In genomic region chr17:11787074-11787473, GRCh38 we compare ENCODE assay signal across 30 cellular contexts.
"Had no signal": no experiment of that assay in that cellular context is flagged by ENCODE, and none has a peak within 500 bp of the region (broad histone marks: within the 10 kb centered on the region; RNA-seq: fewer than 3 reads in every experiment).

No MANE protein-coding gene starts in this region.

- H3K27me3 ChIP-seq: SJCRH30 had no signal

- ATAC-seq: activated CD8-positive, alpha-beta T cell treated with anti-CD3 and anti-CD28 coated beads, Interleukin-2, amount 10 ng/mL, durations not matched to agents 7 days and 5 days; activated naive CD8-positive, alpha-beta T cell treated with anti-CD3 and anti-CD28 coated beads, Interleukin-2, amount 50 U/mL, for 24 hours had no signal

- DNase-seq: activated CD4-positive, alpha-beta T cell treated with anti-CD3 and anti-CD28 coated beads for 1 hour; activated CD4-positive, alpha-beta T cell treated with anti-CD3 and anti-CD28 coated beads, Interleukin-2, amount 10 ng/mL, durations not matched to agents 24 days and 14 days; activated CD4-positive, alpha-beta T cell treated with anti-CD3 and anti-CD28 coated beads, Interleukin-2, amount 50 U/mL, for 48 hours; activated CD4-positive, CD25-positive, alpha-beta regulatory T cell; activated CD8-positive, alpha-beta T cell treated with anti-CD3 and anti-CD28 coated beads, Interleukin-2, amount 10 ng/mL, durations not matched to agents 7 days and 5 days; activated naive CD4-positive, alpha-beta T cell treated with anti-CD3 and anti-CD28 coated beads, Interleukin-2, amount 10 ng/mL, durations not matched to agents 7 days and 5 days; activated naive CD8-positive, alpha-beta T cell treated with anti-CD3 and anti-CD28 coated beads, Interleukin-2, amount 50 U/mL, for 24 hours; activated T-cell treated with anti-CD3 and anti-CD28 coated beads, Interleukin-2, amount 50 U/mL, for 24 hours; anterior cingulate cortex; caudate nucleus; cerebellar nuclear complex; cortex of kidney; NCI-H1048; NCI-H1105 treated with DMSO at 0.1 percent for 48 hours; NCI-H1436; NCI-H1694; NCI-H1930; NCI-H2081 treated with DMSO at 0.1 percent for 48 hours; NCI-H345; NCI-H524 treated with DMSO at 0.1 percent for 48 hours; NK-92 treated with Interleukin-12 subunit alpha and Interleukin-12 subunit beta, amount 100 ng/mL, for 24 hours; OCI-M1; SHP77; SJCRH30; T1000; WERI-Rb-1 had no signal

- H3K36me3 ChIP-seq: SJCRH30, WERI-Rb-1 had no signal

- H3K27ac ChIP-seq: SJCRH30, SK-N-MC, WERI-Rb-1 had no signal

- H3K4me3 ChIP-seq: SJCRH30, SK-N-MC had no signal

- H3K4me1 Mint-ChIP-seq: activated CD4-positive, alpha-beta T cell treated with anti-CD3 and anti-CD28 coated beads, Interleukin-2, amount 10 ng/mL, durations not matched to agents 24 days and 14 days; activated naive CD4-positive, alpha-beta T cell treated with anti-CD3 and anti-CD28 coated beads, Interleukin-2, amount 10 ng/mL, durations not matched to agents 7 days and 5 days; activated naive CD8-positive, alpha-beta T cell treated with anti-CD3 and anti-CD28 coated beads, Interleukin-2, amount 50 U/mL, for 24 hours; brain had no signal

- H3K4me3 Mint-ChIP-seq: activated CD4-positive, alpha-beta T cell treated with anti-CD3 and anti-CD28 coated beads, Interleukin-2, amount 10 ng/mL, durations not matched to agents 24 days and 14 days; activated CD8-positive, alpha-beta T cell treated with anti-CD3 and anti-CD28 coated beads, Interleukin-2, amount 10 ng/mL, durations not matched to agents 7 days and 5 days; activated naive CD4-positive, alpha-beta T cell treated with anti-CD3 and anti-CD28 coated beads, Interleukin-2, amount 10 ng/mL, durations not matched to agents 7 days and 5 days; activated naive CD8-positive, alpha-beta T cell; activated naive CD8-positive, alpha-beta T cell treated with anti-CD3 and anti-CD28 coated beads, Interleukin-2, amount 50 U/mL, for 24 hours; activated T-cell treated with anti-CD3 and anti-CD28 coated beads, Interleukin-2, amount 50 U/mL, for 24 hours; activated T-helper 1 cell treated with anti-CD3 and anti-CD28 coated beads, Interleukin-12 subunit alpha, Interleukin-12 subunit beta, Interleukin-2, Interleukin-4 antibody, amounts not matched to agents 30 ng/mL and 10 ng/mL and 1 ng/mL, durations not matched to agents 14 hours and 24 hours and 36 hours; brain had no signal

- H3K36me3 Mint-ChIP-seq: activated naive CD4-positive, alpha-beta T cell treated with anti-CD3 and anti-CD28 coated beads, Interleukin-2, amount 10 ng/mL, durations not matched to agents 7 days and 5 days; activated naive CD8-positive, alpha-beta T cell; brain had no signal

- H3K27ac Mint-ChIP-seq: activated CD4-positive, alpha-beta T cell treated with anti-CD3 and anti-CD28 coated beads, Interleukin-2, amount 10 ng/mL, durations not matched to agents 24 days and 14 days; activated CD8-positive, alpha-beta T cell treated with anti-CD3 and anti-CD28 coated beads, Interleukin-2, amount 10 ng/mL, durations not matched to agents 7 days and 5 days; activated naive CD4-positive, alpha-beta T cell treated with anti-CD3 and anti-CD28 coated beads, Interleukin-2, amount 10 ng/mL, durations not matched to agents 7 days and 5 days; activated naive CD8-positive, alpha-beta T cell; activated naive CD8-positive, alpha-beta T cell treated with anti-CD3 and anti-CD28 coated beads, Interleukin-2, amount 50 U/mL, for 24 hours; activated T-cell treated with anti-CD3 and anti-CD28 coated beads, Interleukin-2, amount 50 U/mL, for 24 hours; activated T-helper 1 cell treated with anti-CD3 and anti-CD28 coated beads, Interleukin-12 subunit alpha, Interleukin-12 subunit beta, Interleukin-2, Interleukin-4 antibody, amounts not matched to agents 30 ng/mL and 10 ng/mL and 1 ng/mL, durations not matched to agents 14 hours and 24 hours and 36 hours; brain had no signal

- H3K4me1 ChIP-seq: SJCRH30 had no signal

- H3K9me3 ChIP-seq: SJCRH30 had no signal

- H3K27me3 Mint-ChIP-seq: activated CD4-positive, alpha-beta T cell treated with anti-CD3 and anti-CD28 coated beads, Interleukin-2, amount 10 ng/mL, durations not matched to agents 24 days and 14 days; activated naive CD4-positive, alpha-beta T cell treated with anti-CD3 and anti-CD28 coated beads, Interleukin-2, amount 10 ng/mL, durations not matched to agents 7 days and 5 days; activated naive CD8-positive, alpha-beta T cell; activated naive CD8-positive, alpha-beta T cell treated with anti-CD3 and anti-CD28 coated beads, Interleukin-2, amount 50 U/mL, for 24 hours; activated T-cell treated with anti-CD3 and anti-CD28 coated beads, Interleukin-2, amount 50 U/mL, for 24 hours had no signal
